Comparison of ENCODE assay signal across 18 cellular contexts in genomic region chr20:58709703-58710039, GRCh38. TPM values are rescaled to one million over a fixed set of nuclear protein-coding genes. Genes with fewer than 3 reads are reported as not detected.
DNase-seq lines count a peak whose midpoint lies in the region; ATAC-seq and TF ChIP-seq lines count a peak whose summit lies in the region.
"Had no signal": no experiment of that assay in that cellular context is flagged by ENCODE, and none has a peak within 500 bp of the region (broad histone marks: within the 10 kb centered on the region; RNA-seq: fewer than 3 reads in every experiment).

No MANE protein-coding gene starts in this region.

- H3K36me3 ChIP-seq in H7 (replicated peaks; ENCODE audit: control insufficient read depth, insufficient read depth, low read length), result peaks cover 2% of the 10 kb centered on the region

- no peak for TF ChIP-seq POLR2A in lower leg skin (IDR thresholded peaks at IDR 0.05)

- TF ChIP-seq CTCF in lower leg skin (IDR thresholded peaks at IDR 0.05), result no peak
- no peak for TF ChIP-seq CTCF in type B pancreatic cell (conservative IDR thresholded peaks at IDR 0.05)

- no peaks in the 10 kb centered on the region for H3K9me3 Mint-ChIP-seq in activated naive CD8-positive, alpha-beta T cell treated with anti-CD3 and anti-CD28 coated beads for 36 hours
- no peaks in the 10 kb centered on the region for H3K9me3 Mint-ChIP-seq in activated naive CD8-positive, alpha-beta T cell treated with anti-CD3 and anti-CD28 coated beads, Interleukin-2, amount 50 U/mL, for 24 hours
- no peaks in the 10 kb centered on the region for H3K9me3 Mint-ChIP-seq in type B pancreatic cell
- H3K9me3 Mint-ChIP-seq: CD4-positive, alpha-beta T cell had no signal

- peak overlapping the region; percentile 17 for H3K27ac Mint-ChIP-seq in activated naive CD8-positive, alpha-beta T cell treated with anti-CD3 and anti-CD28 coated beads for 36 hours
- H3K27ac Mint-ChIP-seq in activated naive CD8-positive, alpha-beta T cell treated with anti-CD3 and anti-CD28 coated beads, Interleukin-2, amount 50 U/mL, for 24 hours, result no peak overlapping the region
- no peak overlapping the region for H3K27ac Mint-ChIP-seq in type B pancreatic cell
- H3K27ac Mint-ChIP-seq: B cell; CD4-positive, alpha-beta T cell had no signal

- H3K4me3 ChIP-seq in H7 (ENCODE audit: insufficient read depth, low read depth, low read length) (no peak overlapping the region), lower leg skin (ENCODE audit: low read depth, poor library complexity, severe bottlenecking) (no peak overlapping the region)
- H3K4me3 ChIP-seq: MG63 had no signal

- no peak for ATAC-seq in activated naive CD8-positive, alpha-beta T cell treated with anti-CD3 and anti-CD28 coated beads, Interleukin-2, amount 50 U/mL, for 24 hours
- ATAC-seq: PC-3 had no signal

- no peaks in the 10 kb centered on the region for H3K4me1 Mint-ChIP-seq in activated naive CD8-positive, alpha-beta T cell treated with anti-CD3 and anti-CD28 coated beads for 36 hours
- no peaks in the 10 kb centered on the region for H3K4me1 Mint-ChIP-seq in activated naive CD8-positive, alpha-beta T cell treated with anti-CD3 and anti-CD28 coated beads, Interleukin-2, amount 50 U/mL, for 24 hours
- H3K4me1 Mint-ChIP-seq in type B pancreatic cell (ENCODE audit: unreplicated experiment), result no peaks in the 10 kb centered on the region
- H3K4me1 Mint-ChIP-seq: B cell had no signal

- DNase-seq in activated naive CD8-positive, alpha-beta T cell treated with anti-CD3 and anti-CD28 coated beads for 36 hours, result no peak
- no peak for DNase-seq in activated naive CD8-positive, alpha-beta T cell treated with anti-CD3 and anti-CD28 coated beads, Interleukin-2, amount 50 U/mL, for 24 hours
- DNase-seq in H7, result peak; percentile 23
- DNase-seq in lower leg skin (ENCODE audit: low spot score in 2 of 2), result peak; percentile 10 to 58
- peak; percentile 53 for DNase-seq in type B pancreatic cell (ENCODE audit: extremely low spot score, unreplicated experiment)
- no peak for DNase-seq in NCI-H510A treated with DMSO at 0.1 percent for 48 hours (lab: John Stamatoyannopoulos, UW)
- DNase-seq in dedifferentiated amniotic fluid mesenchymal stem cell (ENCODE audit: extremely low spot score), result no peak
- DNase-seq: ACHN; Calu3; CD4-positive, alpha-beta T cell; GDM1; GOT3; MG63; NCI-H1105; NCI-H1694 treated with DMSO at 0.1 percent for 48 hours; NCI-H748 treated with DMSO at 0.1 percent for 48 hours; PC-3 had no signal

- H3K4me3 Mint-ChIP-seq in activated naive CD8-positive, alpha-beta T cell treated with anti-CD3 and anti-CD28 coated beads for 36 hours, result no peak overlapping the region
- no peak overlapping the region for H3K4me3 Mint-ChIP-seq in activated naive CD8-positive, alpha-beta T cell treated with anti-CD3 and anti-CD28 coated beads, Interleukin-2, amount 50 U/mL, for 24 hours
- no peak overlapping the region for H3K4me3 Mint-ChIP-seq in type B pancreatic cell
- H3K4me3 Mint-ChIP-seq: B cell; CD4-positive, alpha-beta T cell had no signal

- H3K27me3 Mint-ChIP-seq in activated naive CD8-positive, alpha-beta T cell treated with anti-CD3 and anti-CD28 coated beads for 36 hours, result no peaks in the 10 kb centered on the region
- no peaks in the 10 kb centered on the region for H3K27me3 Mint-ChIP-seq in activated naive CD8-positive, alpha-beta T cell treated with anti-CD3 and anti-CD28 coated beads, Interleukin-2, amount 50 U/mL, for 24 hours
- H3K27me3 Mint-ChIP-seq in type B pancreatic cell, result no peaks in the 10 kb centered on the region
- H3K27me3 Mint-ChIP-seq: B cell; CD4-positive, alpha-beta T cell had no signal

- WGBS in lower leg skin, 2 donors, result 77 to 82% methylated on average over 4 of the region's 4 CpGs

- intact Hi-C loops in lower leg skin (cut with DNase I; ENCODE audit: low total_unique reads), result no loop called here

- H3K36me3 Mint-ChIP-seq in activated naive CD8-positive, alpha-beta T cell treated with anti-CD3 and anti-CD28 coated beads for 36 hours, result no peaks in the 10 kb centered on the region
- peaks cover 1% of the 10 kb centered on the region for H3K36me3 Mint-ChIP-seq in activated naive CD8-positive, alpha-beta T cell treated with anti-CD3 and anti-CD28 coated beads, Interleukin-2, amount 50 U/mL, for 24 hours (ENCODE audit: low read depth)
- H3K36me3 Mint-ChIP-seq in type B pancreatic cell, result peaks cover 12% of the 10 kb centered on the region

- no peaks in the 10 kb centered on the region for H3K27me3 ChIP-seq in H7 (ENCODE audit: control insufficient read depth, insufficient read depth, low read length)
- H3K27me3 ChIP-seq: MG63 had no signal

RNA-seq across cellular contexts. Expression of gene NPEPL1, which starts 17.1 kb away (rescaled TPM):
- 10 to 100 TPM; 13.7 to 15.2 TPM for total RNA-seq in activated naive CD8-positive, alpha-beta T cell treated with anti-CD3 and anti-CD28 coated beads for 36 hours
- 30.9 and 33.8 TPM in 2 replicates for total RNA-seq in H7 (2014; rRNA removed; shearing (Covaris generic))
- total RNA-seq in lower leg skin (10 to 100 TPM; 21.7 to 37.9 (median 29.7) TPM), type B pancreatic cell (ENCODE audit: low replicate concordance) (21.1 and 25.0 TPM in 2 replicates)

RNA-seq across cellular contexts. Expression of gene STX16, which starts 58.6 kb away (rescaled TPM):
- total RNA-seq in activated naive CD8-positive, alpha-beta T cell treated with anti-CD3 and anti-CD28 coated beads for 36 hours, result 10 to 100 TPM; 84.0 to 93.5 TPM
- 18.4 and 30.7 TPM in 2 replicates for total RNA-seq in H7 (2014; rRNA removed; shearing (Covaris generic))
- total RNA-seq in lower leg skin (10 to 100 TPM; 36.0 to 52.1 (median 44.2) TPM), type B pancreatic cell (ENCODE audit: low replicate concordance) (60.4 and 62.8 TPM in 2 replicates)

Comparison
In these comparisons a context has a peak if more than half of its experiments do, and no peak if none do; other contexts are left out.
1. DNase-seq: peak in H7 (single experiment), lower leg skin (2 of 2) and type B pancreatic cell (single experiment); none in activated naive CD8-positive, alpha-beta T cell treated with anti-CD3 and anti-CD28 coated beads for 36 hours (single experiment), activated naive CD8-positive, alpha-beta T cell treated with anti-CD3 and anti-CD28 coated beads, Interleukin-2, amount 50 U/mL, for 24 hours (single experiment), NCI-H510A treated with DMSO at 0.1 percent for 48 hours (single experiment) and dedifferentiated amniotic fluid mesenchymal stem cell (single experiment).